12 cellular contexts compared by ENCODE assay signal in genomic region chr3:115667175-115668065, GRCh38. TPM values are rescaled to one million over a fixed set of nuclear protein-coding genes. Genes with fewer than 3 reads are reported as not detected.
DNase-seq lines count a peak whose midpoint lies in the region; ATAC-seq and TF ChIP-seq lines count a peak whose summit lies in the region.
"Had no signal": no experiment of that assay in that cellular context is flagged by ENCODE, and none has a peak within 500 bp of the region (broad histone marks: within the 10 kb centered on the region; RNA-seq: fewer than 3 reads in every experiment).

No MANE protein-coding gene starts in this region.

- CTCF ChIA-PET in activated CD4-positive, alpha-beta T cell treated with anti-CD3 and anti-CD28 coated beads for 36 hours (lab: Charles Lee) = interaction anchor here (0.6 to 0.7 kb wide), 2 partner anchors 432 to 661 kb away, joined by 3 to 4 read pairs; no protein-coding TSS in a partner anchor

- H3K4me1 ChIP-seq in spleen = peaks cover 0 to 3% (median 0%) of the 10 kb centered on the region in 6 donors

- no peaks in the 10 kb centered on the region for H3K36me3 ChIP-seq in spleen

- ATAC-seq in activated CD4-positive, alpha-beta T cell treated with anti-CD3 and anti-CD28 coated beads for 36 hours = peak; percentile 92
- peak; percentile 73 for ATAC-seq in HG03060 (IDR thresholded peaks at IDR 0.05; ENCODE audit: low read depth, unreplicated experiment)
- peak; percentile 98 for ATAC-seq in stimulated activated effector memory CD8-positive, alpha-beta T cell treated with anti-CD3 and anti-CD28 coated beads, Interleukin-12 subunit alpha, Interleukin-12 subunit beta, amount 100 ng/mL, for 72 hours
- ATAC-seq in GM21367 (IDR thresholded peaks at IDR 0.05; ENCODE audit: unreplicated experiment) = no peak

- peaks cover 4% of the 10 kb centered on the region for H3K27me3 Mint-ChIP-seq in activated CD4-positive, alpha-beta T cell treated with anti-CD3 and anti-CD28 coated beads for 36 hours
- peaks cover 15% of the 10 kb centered on the region for H3K27me3 Mint-ChIP-seq in activated CD4-positive, alpha-beta T cell treated with anti-CD3 and anti-CD28 coated beads, Interleukin-2, amount 10 ng/mL, durations not matched to agents 24 days and 14 days

- H3K27ac ChIP-seq in caudate nucleus (ENCODE audit: low read depth, low read length) (peak overlapping the region; percentile 52), spleen (no peak overlapping the region)

- WGBS in spleen, 5 donors = 73 to 88% (median 75%) methylated on average over 2 of the region's 2 CpGs

- TF ChIP-seq CTCF in spleen (IDR thresholded peaks at IDR 0.05 in 8 of 11, conservative IDR thresholded peaks at IDR 0.05 in 3 of 11) = no peak

- H3K9me3 ChIP-seq in spleen = no peaks in the 10 kb centered on the region

- intact Hi-C loops in activated CD4-positive, alpha-beta T cell treated with anti-CD3 and anti-CD28 coated beads for 36 hours (cut with DNase I, micrococcal nuclease) = loop anchor here (2.0 to 10.0 kb wide), 3 partner anchors 51 to 1163 kb away; no protein-coding TSS in a partner anchor
- intact Hi-C loops in activated CD4-positive, alpha-beta T cell treated with anti-CD3 and anti-CD28 coated beads, Interleukin-2, amount 10 ng/mL, durations not matched to agents 24 days and 14 days (cut with micrococcal nuclease) = no loop called here
- intact Hi-C loops in spleen (cut with DNase I; ENCODE audit: low total_unique reads) = no loop called here

- no peaks in the 10 kb centered on the region for H3K27me3 ChIP-seq in spleen (replicated peaks in 1 of 7)

- no peak for TF ChIP-seq POLR2A in spleen (IDR thresholded peaks at IDR 0.05)

- DNase-seq in activated CD4-positive, alpha-beta T cell treated with anti-CD3 and anti-CD28 coated beads for 36 hours = peak; percentile 15
- DNase-seq in activated CD4-positive, alpha-beta T cell treated with anti-CD3 and anti-CD28 coated beads, Interleukin-2, amount 10 ng/mL, durations not matched to agents 24 days and 14 days = no peak
- no peak for DNase-seq in caudate nucleus (lab: John Stamatoyannopoulos, UW)
- DNase-seq in stimulated activated effector memory CD8-positive, alpha-beta T cell treated with anti-CD3 and anti-CD28 coated beads, Interleukin-12 subunit alpha, Interleukin-12 subunit beta, amount 100 ng/mL, for 72 hours (ENCODE audit: low spot score in 2 of 2) = no peak
- DNase-seq in spleen = no peak
- no peak for DNase-seq in SW480 (ENCODE audit: low spot score)
- DNase-seq: activated naive CD8-positive, alpha-beta T cell treated with anti-CD3 and anti-CD28 coated beads, Interleukin-2, amount 10 ng/mL, durations not matched to agents 7 days and 5 days; foreskin melanocyte; NCI-H2171 had no signal

- no peaks in the 10 kb centered on the region for H3K36me3 Mint-ChIP-seq in activated CD4-positive, alpha-beta T cell treated with anti-CD3 and anti-CD28 coated beads for 36 hours (ENCODE audit: low read depth)
- no peaks in the 10 kb centered on the region for H3K36me3 Mint-ChIP-seq in activated CD4-positive, alpha-beta T cell treated with anti-CD3 and anti-CD28 coated beads, Interleukin-2, amount 10 ng/mL, durations not matched to agents 24 days and 14 days (ENCODE audit: low read depth)
- H3K36me3 Mint-ChIP-seq in stimulated activated effector memory CD8-positive, alpha-beta T cell treated with anti-CD3 and anti-CD28 coated beads, Interleukin-12 subunit alpha, Interleukin-12 subunit beta, amount 100 ng/mL, for 72 hours = no peaks in the 10 kb centered on the region
- H3K36me3 Mint-ChIP-seq: activated naive CD8-positive, alpha-beta T cell treated with anti-CD3 and anti-CD28 coated beads, Interleukin-2, amount 10 ng/mL, durations not matched to agents 7 days and 5 days had no signal

- H3K4me1 Mint-ChIP-seq in activated CD4-positive, alpha-beta T cell treated with anti-CD3 and anti-CD28 coated beads for 36 hours = peaks cover 37% of the 10 kb centered on the region
- H3K4me1 Mint-ChIP-seq in activated CD4-positive, alpha-beta T cell treated with anti-CD3 and anti-CD28 coated beads, Interleukin-2, amount 10 ng/mL, durations not matched to agents 24 days and 14 days = peaks cover 7% of the 10 kb centered on the region
- H3K4me1 Mint-ChIP-seq in stimulated activated effector memory CD8-positive, alpha-beta T cell treated with anti-CD3 and anti-CD28 coated beads, Interleukin-12 subunit alpha, Interleukin-12 subunit beta, amount 100 ng/mL, for 72 hours = peaks cover 7% of the 10 kb centered on the region

- POLR2A ChIA-PET in activated CD4-positive, alpha-beta T cell treated with anti-CD3 and anti-CD28 coated beads for 36 hours (lab: Charles Lee) = no interaction called here

- no peak overlapping the region for H3K4me3 ChIP-seq in spleen

- H3K27ac Mint-ChIP-seq in activated CD4-positive, alpha-beta T cell treated with anti-CD3 and anti-CD28 coated beads for 36 hours = no peak overlapping the region
- H3K27ac Mint-ChIP-seq in activated CD4-positive, alpha-beta T cell treated with anti-CD3 and anti-CD28 coated beads, Interleukin-2, amount 10 ng/mL, durations not matched to agents 24 days and 14 days = no peak overlapping the region
- no peak overlapping the region for H3K27ac Mint-ChIP-seq in stimulated activated effector memory CD8-positive, alpha-beta T cell treated with anti-CD3 and anti-CD28 coated beads, Interleukin-12 subunit alpha, Interleukin-12 subunit beta, amount 100 ng/mL, for 72 hours
- H3K27ac Mint-ChIP-seq: activated naive CD8-positive, alpha-beta T cell treated with anti-CD3 and anti-CD28 coated beads, Interleukin-2, amount 10 ng/mL, durations not matched to agents 7 days and 5 days had no signal

- H3K9me3 Mint-ChIP-seq in activated CD4-positive, alpha-beta T cell treated with anti-CD3 and anti-CD28 coated beads for 36 hours (ENCODE audit: low read depth) = no peaks in the 10 kb centered on the region
- no peaks in the 10 kb centered on the region for H3K9me3 Mint-ChIP-seq in activated CD4-positive, alpha-beta T cell treated with anti-CD3 and anti-CD28 coated beads, Interleukin-2, amount 10 ng/mL, durations not matched to agents 24 days and 14 days
- no peaks in the 10 kb centered on the region for H3K9me3 Mint-ChIP-seq in stimulated activated effector memory CD8-positive, alpha-beta T cell treated with anti-CD3 and anti-CD28 coated beads, Interleukin-12 subunit alpha, Interleukin-12 subunit beta, amount 100 ng/mL, for 72 hours
- H3K9me3 Mint-ChIP-seq: activated naive CD8-positive, alpha-beta T cell treated with anti-CD3 and anti-CD28 coated beads, Interleukin-2, amount 10 ng/mL, durations not matched to agents 7 days and 5 days had no signal

- H3K4me3 Mint-ChIP-seq in activated CD4-positive, alpha-beta T cell treated with anti-CD3 and anti-CD28 coated beads for 36 hours = no peak overlapping the region
- no peak overlapping the region for H3K4me3 Mint-ChIP-seq in activated CD4-positive, alpha-beta T cell treated with anti-CD3 and anti-CD28 coated beads, Interleukin-2, amount 10 ng/mL, durations not matched to agents 24 days and 14 days
- H3K4me3 Mint-ChIP-seq in stimulated activated effector memory CD8-positive, alpha-beta T cell treated with anti-CD3 and anti-CD28 coated beads, Interleukin-12 subunit alpha, Interleukin-12 subunit beta, amount 100 ng/mL, for 72 hours = no peak overlapping the region
- H3K4me3 Mint-ChIP-seq: activated naive CD8-positive, alpha-beta T cell treated with anti-CD3 and anti-CD28 coated beads, Interleukin-2, amount 10 ng/mL, durations not matched to agents 7 days and 5 days had no signal

RNA-seq across cellular contexts. Expression of gene GAP43, which starts 44.1 kb away (rescaled TPM):
- not detected for total RNA-seq in activated CD4-positive, alpha-beta T cell treated with anti-CD3 and anti-CD28 coated beads for 36 hours
- total RNA-seq in activated CD4-positive, alpha-beta T cell treated with anti-CD3 and anti-CD28 coated beads, Interleukin-2, amount 10 ng/mL, durations not matched to agents 24 days and 14 days = not detected in 2 replicates
- under 1 TPM in 1 of 7 donors, not detected in 6; 0.20 TPM for total RNA-seq in spleen
- polyA plus RNA-seq in spleen = under 1 TPM in 2 of 3 donors, not detected in 1; 0.14 to 0.38 TPM
- total RNA-seq: activated naive CD8-positive, alpha-beta T cell treated with anti-CD3 and anti-CD28 coated beads, Interleukin-2, amount 10 ng/mL, durations not matched to agents 7 days and 5 days; T-helper 1 cell treated with Interleukin-12 subunit alpha and Interleukin-12 subunit beta and Interleukin-4 antibody, amounts not matched to agents 30 ng/mL and 1 ng/mL, for 36 hours had no signal

Comparison
In these comparisons a context has a peak if more than half of its experiments do, and no peak if none do; other contexts are left out.
1. intact Hi-C loops: an anchor here in activated CD4-positive, alpha-beta T cell treated with anti-CD3 and anti-CD28 coated beads for 36 hours (2.0 to 10.0 kb wide); none called in activated CD4-positive, alpha-beta T cell treated with anti-CD3 and anti-CD28 coated beads, Interleukin-2, amount 10 ng/mL, durations not matched to agents 24 days and 14 days and spleen.